ENCODE assay signal across 11 cellular contexts in genomic region chr6:157536218-157536534, GRCh38.
DNase-seq lines count a peak whose midpoint lies in the region; ATAC-seq and TF ChIP-seq lines count a peak whose summit lies in the region.
"Had no signal": no experiment of that assay in that cellular context is flagged by ENCODE, and none has a peak within 500 bp of the region (broad histone marks: within the 10 kb centered on the region; RNA-seq: fewer than 3 reads in every experiment).

No MANE protein-coding gene starts in this region.

- no peaks in the 10 kb centered on the region for H3K9me3 Mint-ChIP-seq in osteocyte (ENCODE audit: unreplicated experiment)

- peak overlapping the region; percentile 12 for H3K27ac Mint-ChIP-seq in osteocyte (ENCODE audit: unreplicated experiment)

- H3K4me1 ChIP-seq in colonic mucosa: peaks cover 13% of the 10 kb centered on the region

- peak overlapping the region; percentile 6 for H3K4me3 ChIP-seq in NB4 (ENCODE audit: low read depth, low read length)
- H3K4me3 ChIP-seq in colonic mucosa: no peak overlapping the region

- H3K9me3 ChIP-seq in colonic mucosa: no peaks in the 10 kb centered on the region

- intact Hi-C loops in colonic mucosa (cut with DNase I): no loop called here

- H3K36me3 Mint-ChIP-seq in osteocyte (ENCODE audit: unreplicated experiment): no peaks in the 10 kb centered on the region

- peak overlapping the region; percentile 18 for H3K27ac ChIP-seq in colonic mucosa

- ATAC-seq in GM19351 (IDR thresholded peaks at IDR 0.05; ENCODE audit: unreplicated experiment) (peak; percentile 67), GM18861 (IDR thresholded peaks at IDR 0.05; ENCODE audit: unreplicated experiment) (no peak)
- ATAC-seq: left lobe of liver had no signal

- H3K27me3 ChIP-seq in colonic mucosa: no peaks in the 10 kb centered on the region

- TF ChIP-seq CTCF in NB4 (IDR thresholded peaks at IDR 0.05; ENCODE audit: low read depth, low read length): no peak
- TF ChIP-seq CTCF in colonic mucosa (IDR thresholded peaks at IDR 0.05): no peak
- no peak for TF ChIP-seq CTCF in osteocyte (IDR thresholded peaks at IDR 0.05)

- H3K4me1 Mint-ChIP-seq in osteocyte (ENCODE audit: unreplicated experiment): peaks cover 36% of the 10 kb centered on the region

- H3K27me3 Mint-ChIP-seq in osteocyte (ENCODE audit: unreplicated experiment): no peaks in the 10 kb centered on the region

- no peaks in the 10 kb centered on the region for H3K36me3 ChIP-seq in colonic mucosa

- H3K9ac ChIP-seq in colonic mucosa (ENCODE audit: low read depth in 2 of 2, low read length in 2 of 2): no peak overlapping the region

- DNase-seq in NB4 (ENCODE audit: low read depth) (no peak), colonic mucosa (no peak), osteocyte (ENCODE audit: extremely low spot score, unreplicated experiment) (no peak), HUDEP-2 (lab: John Stamatoyannopoulos, UW; ENCODE audit: unreplicated experiment in 76 of 76) (no peak), ureter (ENCODE audit: low spot score) (no peak), NCI-H146 (lab: John Stamatoyannopoulos, UW) (no peak)
- DNase-seq: activated CD8-positive, alpha-beta memory T cell treated with anti-CD3 and anti-CD28 coated beads, Interleukin-2, amount 50 U/mL, for 4 hours; NCI-H1105 had no signal

- no peak overlapping the region for H3K4me3 Mint-ChIP-seq in osteocyte (ENCODE audit: unreplicated experiment)

- TF ChIP-seq POLR2A in NB4 (IDR thresholded peaks at IDR 0.05; ENCODE audit: extremely low read depth, insufficient read length): no peak
